8 cellular contexts compared by ENCODE assay signal in the genomic region with DNA sequence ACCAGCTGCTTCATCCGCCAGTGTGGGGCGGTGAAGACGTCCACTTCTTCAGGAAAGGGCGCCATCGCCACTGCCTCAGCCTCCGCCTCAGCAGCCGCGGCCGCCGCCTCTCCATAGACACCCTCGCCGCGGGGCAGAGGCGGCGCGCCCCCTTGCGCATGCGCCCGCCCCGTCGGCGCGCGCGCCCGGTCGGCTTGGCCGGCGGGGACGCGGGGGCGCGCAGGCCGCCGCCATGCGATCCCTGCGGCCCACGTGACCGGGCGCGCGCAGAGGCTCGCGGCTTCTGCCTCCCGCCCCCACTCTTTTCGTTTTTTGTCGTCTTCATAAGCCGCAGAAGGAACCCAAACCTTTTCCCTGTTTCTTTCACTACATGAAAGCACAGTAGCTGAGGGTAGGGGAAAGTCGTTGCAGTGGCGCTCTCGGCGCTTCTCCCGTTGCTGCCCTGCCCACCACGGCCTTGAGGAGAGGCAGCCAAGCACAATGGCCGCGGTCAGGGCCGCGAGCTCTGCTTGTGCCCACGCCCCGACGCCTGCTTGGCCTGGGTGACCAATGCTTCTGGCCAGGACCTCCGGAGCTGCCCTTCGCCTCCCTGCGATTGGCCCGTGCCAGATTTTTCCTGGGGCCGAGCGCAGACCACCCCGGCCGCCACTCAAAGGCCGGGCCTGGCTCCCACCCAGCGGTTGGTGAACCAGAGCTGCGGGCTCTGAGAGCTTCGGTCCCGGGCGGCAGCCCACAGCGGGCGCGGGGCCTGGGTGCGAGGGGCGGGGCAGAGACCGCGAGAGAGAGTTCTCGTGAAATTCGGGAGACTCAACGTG. TPM values are rescaled to one million over a fixed set of nuclear protein-coding genes. Genes with fewer than 3 reads are reported as not detected.
DNase-seq lines count a peak whose midpoint lies in the region; ATAC-seq, FAIRE-seq and TF ChIP-seq lines count a peak whose summit lies in the region.

A gene with protein sequence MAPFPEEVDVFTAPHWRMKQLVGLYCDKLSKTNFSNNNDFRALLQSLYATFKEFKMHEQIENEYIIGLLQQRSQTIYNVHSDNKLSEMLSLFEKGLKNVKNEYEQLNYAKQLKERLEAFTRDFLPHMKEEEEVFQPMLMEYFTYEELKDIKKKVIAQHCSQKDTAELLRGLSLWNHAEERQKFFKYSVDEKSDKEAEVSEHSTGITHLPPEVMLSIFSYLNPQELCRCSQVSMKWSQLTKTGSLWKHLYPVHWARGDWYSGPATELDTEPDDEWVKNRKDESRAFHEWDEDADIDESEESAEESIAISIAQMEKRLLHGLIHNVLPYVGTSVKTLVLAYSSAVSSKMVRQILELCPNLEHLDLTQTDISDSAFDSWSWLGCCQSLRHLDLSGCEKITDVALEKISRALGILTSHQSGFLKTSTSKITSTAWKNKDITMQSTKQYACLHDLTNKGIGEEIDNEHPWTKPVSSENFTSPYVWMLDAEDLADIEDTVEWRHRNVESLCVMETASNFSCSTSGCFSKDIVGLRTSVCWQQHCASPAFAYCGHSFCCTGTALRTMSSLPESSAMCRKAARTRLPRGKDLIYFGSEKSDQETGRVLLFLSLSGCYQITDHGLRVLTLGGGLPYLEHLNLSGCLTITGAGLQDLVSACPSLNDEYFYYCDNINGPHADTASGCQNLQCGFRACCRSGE (minus strand): TSS at position 135 of the 815 bp plus-strand sequence. CDS start 70 bp downstream, at position 65.

- FAIRE-seq in GM19239 (lab: Jason Lieb, UNC) = peak; percentile 47

- peaks cover 0 to 30% (median 4%) of the 10 kb centered on the region in 11 experiments; a peak in 8 of 22 replicates for H3K36me3 ChIP-seq in BLaER1 treated with 17β-estradiol and CSF1 and Interleukin-3, amounts not matched to agents 10 nM and 100 nM
- H3K36me3 ChIP-seq in duodenal mucosa (ENCODE audit: control insufficient read depth in 1 of 2, insufficient read depth in 2 of 2, low read length in 2 of 2) = no peaks in the 10 kb centered on the region
- H3K36me3 ChIP-seq in lower lobe of right lung = no peaks in the 10 kb centered on the region

- H3K4me3 ChIP-seq in BLaER1 treated with 17β-estradiol and CSF1 and Interleukin-3, amounts not matched to agents 10 nM and 100 nM = peak within 1 kb of the TSS; percentile 86 to 99 (median 91)
- peak within 1 kb of the TSS; percentile 82 to 83 for H3K4me3 ChIP-seq in duodenal mucosa (ENCODE audit: low read depth in 1 of 2, low read length in 2 of 2)
- H3K4me3 ChIP-seq in lower lobe of right lung = peak within 1 kb of the TSS; percentile 68

- POLR2A ChIA-PET in activated CD4-positive, alpha-beta memory T cell treated with anti-CD3 and anti-CD28 coated beads for 36 hours (lab: Charles Lee) = interaction anchor here (0.6 to 2.4 kb wide), 7 partner anchors 13 to 654 kb away, joined by 3 to 12 read pairs (median 3); a partner anchor contains a TSS

- peaks cover 57 to 86% (median 68%) of the 10 kb centered on the region in 10 experiments for H3K4me1 ChIP-seq in BLaER1 treated with 17β-estradiol and CSF1 and Interleukin-3, amounts not matched to agents 10 nM and 100 nM
- H3K4me1 ChIP-seq in duodenal mucosa (ENCODE audit: control insufficient read depth in 1 of 2, insufficient read depth in 2 of 2, low read length in 2 of 2) (peaks cover 21 to 39% of the 10 kb centered on the region in 2 donors), lower lobe of right lung (peaks cover 35% of the 10 kb centered on the region)

- peak within 1 kb of the TSS; percentile 94 for H3K27ac Mint-ChIP-seq in activated CD4-positive, alpha-beta memory T cell treated with anti-CD3 and anti-CD28 coated beads for 36 hours

- H3K9me3 Mint-ChIP-seq in activated CD4-positive, alpha-beta memory T cell treated with anti-CD3 and anti-CD28 coated beads for 36 hours = no peaks in the 10 kb centered on the region

- peak within 1 kb of the TSS; percentile 87 to 97 (median 94) for H3K4me2 ChIP-seq in BLaER1 treated with 17β-estradiol and CSF1 and Interleukin-3, amounts not matched to agents 10 nM and 100 nM

- peaks cover 7 to 42% (median 22%) of the 10 kb centered on the region in 11 experiments; a peak in 17 of 22 replicates for H4K20me1 ChIP-seq in BLaER1 treated with 17β-estradiol and CSF1 and Interleukin-3, amounts not matched to agents 10 nM and 100 nM

- peak; percentile 86 for DNase-seq in GM19239 (ENCODE audit: insufficient read length, low spot score)
- peak; percentile 62 for DNase-seq in NCI-H526 treated with DMSO at 0.1 percent for 48 hours (lab: John Stamatoyannopoulos, UW)
- DNase-seq in activated CD4-positive, alpha-beta memory T cell treated with anti-CD3 and anti-CD28 coated beads for 36 hours = peak; percentile 89
- DNase-seq in lower lobe of right lung = peak; percentile 86
- DNase-seq in stimulated activated CD4-positive, alpha-beta T cell treated with anti-CD3 and anti-CD28 coated beads, TNF-alpha, amount 100 ng/mL, for 24 hours (ENCODE audit: low read depth in 3 of 3) = peak; percentile 62 to 79 (median 66)

- peak within 1 kb of the TSS; percentile 99 to 100 (median 100) for H3K27ac ChIP-seq in BLaER1 treated with 17β-estradiol and CSF1 and Interleukin-3, amounts not matched to agents 10 nM and 100 nM
- H3K27ac ChIP-seq in duodenal mucosa (ENCODE audit: low read depth, low read length) = peak within 1 kb of the TSS; percentile 99
- peak within 1 kb of the TSS; percentile 99 for H3K27ac ChIP-seq in lower lobe of right lung

- H3K4me1 Mint-ChIP-seq in activated CD4-positive, alpha-beta memory T cell treated with anti-CD3 and anti-CD28 coated beads for 36 hours (ENCODE audit: low read depth) = peaks cover 61% of the 10 kb centered on the region

- peak within 1 kb of the TSS; percentile 94 to 99 (median 98) for H3K9ac ChIP-seq in BLaER1 treated with 17β-estradiol and CSF1 and Interleukin-3, amounts not matched to agents 10 nM and 100 nM
- peak within 1 kb of the TSS; percentile 92 to 96 for H3K9ac ChIP-seq in duodenal mucosa (ENCODE audit: low read depth in 1 of 2, low read length in 2 of 2)

- H3K9me3 ChIP-seq in BLaER1 treated with 17β-estradiol and CSF1 and Interleukin-3, amounts not matched to agents 10 nM and 100 nM (replicated peaks in 1 of 11) = no peaks in the 10 kb centered on the region
- H3K9me3 ChIP-seq in duodenal mucosa (ENCODE audit: control insufficient read depth in 1 of 2, low read length in 2 of 2) = no peaks in the 10 kb centered on the region
- H3K9me3 ChIP-seq in lower lobe of right lung = no peaks in the 10 kb centered on the region

- intact Hi-C loops in activated CD4-positive, alpha-beta memory T cell treated with anti-CD3 and anti-CD28 coated beads for 36 hours (cut with micrococcal nuclease) = loop anchor here (1.0 to 10.0 kb wide), 8 partner anchors 26 to 2001 kb away; a partner anchor contains a TSS
- intact Hi-C loops in lower lobe of right lung (cut with DNase I) = no loop called here

- peaks cover 10% of the 10 kb centered on the region for H3K36me3 Mint-ChIP-seq in activated CD4-positive, alpha-beta memory T cell treated with anti-CD3 and anti-CD28 coated beads for 36 hours

- H3K27me3 ChIP-seq in BLaER1 treated with 17β-estradiol and CSF1 and Interleukin-3, amounts not matched to agents 10 nM and 100 nM = no peaks in the 10 kb centered on the region
- H3K27me3 ChIP-seq in duodenal mucosa (ENCODE audit: control insufficient read depth in 1 of 2, insufficient read depth in 2 of 2, low read length in 2 of 2) (no peaks in the 10 kb centered on the region), lower lobe of right lung (ENCODE audit: low read depth) (no peaks in the 10 kb centered on the region)

- ATAC-seq in HG03442 (IDR thresholded peaks at IDR 0.05; ENCODE audit: unreplicated experiment) (peak; percentile 65), lower lobe of right lung (peak; percentile 90 to 95)

- CTCF ChIA-PET in activated CD4-positive, alpha-beta memory T cell treated with anti-CD3 and anti-CD28 coated beads for 36 hours (lab: Charles Lee) = interaction anchor here (0.9 to 1.6 kb wide), 6 partner anchors 9 to 654 kb away, joined by 3 to 4 read pairs (median 3); a partner anchor contains a TSS

- no peaks in the 10 kb centered on the region for H3K27me3 Mint-ChIP-seq in activated CD4-positive, alpha-beta memory T cell treated with anti-CD3 and anti-CD28 coated beads for 36 hours

- no peak for TF ChIP-seq CTCF in lower lobe of right lung (IDR thresholded peaks at IDR 0.05)

- peak within 1 kb of the TSS; percentile 93 for H3K4me3 Mint-ChIP-seq in activated CD4-positive, alpha-beta memory T cell treated with anti-CD3 and anti-CD28 coated beads for 36 hours

RNA-seq across cellular contexts. Expression of the gene that starts here (rescaled TPM):
- total RNA-seq in activated CD4-positive, alpha-beta memory T cell treated with anti-CD3 and anti-CD28 coated beads for 36 hours = 10 to 100 TPM; 26.5 to 30.4 TPM
- 113 TPM for total RNA-seq in lower lobe of right lung

Comparison
In these comparisons a context has a peak if more than half of its experiments do, and no peak if none do; other contexts are left out.
1. Peak in every context shown above with its lines: DNase-seq, ATAC-seq, H3K4me3 ChIP-seq and H3K27ac ChIP-seq.